ENCODE assay signal across 20 cellular contexts in the genomic region with DNA sequence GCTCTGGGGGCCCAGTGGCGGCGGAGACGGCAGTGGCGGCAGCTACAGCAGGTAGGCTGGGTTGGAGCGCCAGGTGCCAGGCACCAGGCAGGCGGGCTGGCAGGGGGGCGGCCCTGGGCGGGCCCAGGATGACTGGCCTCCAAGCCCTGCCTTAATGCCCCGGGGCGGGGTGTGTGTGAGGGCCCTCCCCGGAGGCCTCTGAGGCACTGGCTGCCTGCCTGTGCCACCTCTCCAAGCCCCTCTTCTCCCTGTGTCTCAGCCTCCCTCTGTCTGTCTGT. TPM values are rescaled to one million over a fixed set of nuclear protein-coding genes. Genes with fewer than 3 reads are reported as not detected.
DNase-seq lines count a peak whose midpoint lies in the region; ATAC-seq, FAIRE-seq and TF ChIP-seq lines count a peak whose summit lies in the region.
"Had no signal": no experiment of that assay in that cellular context is flagged by ENCODE, and none has a peak within 500 bp of the region (broad histone marks: within the 10 kb centered on the region; RNA-seq: fewer than 3 reads in every experiment).

A gene with protein sequence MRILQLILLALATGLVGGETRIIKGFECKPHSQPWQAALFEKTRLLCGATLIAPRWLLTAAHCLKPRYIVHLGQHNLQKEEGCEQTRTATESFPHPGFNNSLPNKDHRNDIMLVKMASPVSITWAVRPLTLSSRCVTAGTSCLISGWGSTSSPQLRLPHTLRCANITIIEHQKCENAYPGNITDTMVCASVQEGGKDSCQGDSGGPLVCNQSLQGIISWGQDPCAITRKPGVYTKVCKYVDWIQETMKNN (minus strand): TSS at position 63 of the 278 bp plus-strand sequence. CDS start 985 bp downstream, outside the sequence.

- peaks cover 0 to 21% (median 0%) of the 10 kb centered on the region in 3 donors for H3K27me3 ChIP-seq in psoas muscle (ENCODE audit: insufficient read depth in 3 of 3, low read length in 2 of 3)
- peaks cover 0 to 2% (median 0%) of the 10 kb centered on the region in 3 donors for H3K27me3 ChIP-seq in gastrocnemius medialis
- H3K27me3 ChIP-seq: ascending aorta, Peyer's patch had no signal

- H3K4me1 ChIP-seq in psoas muscle (no peaks in the 10 kb centered on the region), gastrocnemius medialis (no peaks in the 10 kb centered on the region)
- H3K4me1 ChIP-seq: ascending aorta, Peyer's patch had no signal

- intact Hi-C loops in psoas muscle (cut with DNase I) = no loop called here
- intact Hi-C loops in gastrocnemius medialis (cut with DNase I; ENCODE audit: low total_unique reads) = no loop called here

- in situ Hi-C loops in gastrocnemius medialis (cut with MboI; ENCODE audit: low sequenced_read_pairs in 4 of 4) = no loop called here

- peak within 1 kb of the TSS; percentile 19 for H3K27ac Mint-ChIP-seq in endothelial cell (ENCODE audit: unreplicated experiment)
- H3K27ac Mint-ChIP-seq: activated T-helper 1 cell treated with anti-CD3 and anti-CD28 coated beads, Interleukin-12 subunit alpha, Interleukin-12 subunit beta, Interleukin-2, Interleukin-4 antibody, amounts not matched to agents 30 ng/mL and 10 ng/mL and 1 ng/mL, durations not matched to agents 14 hours and 24 hours and 36 hours; natural killer cell; T-helper 1 cell treated with Interleukin-12 subunit alpha and Interleukin-12 subunit beta and Interleukin-4 antibody, amounts not matched to agents 30 μg/mL and 1 μg/mL, for 36 hours had no signal

- no peaks in the 10 kb centered on the region for H3K9me3 ChIP-seq in psoas muscle
- H3K9me3 ChIP-seq in gastrocnemius medialis = no peaks in the 10 kb centered on the region
- H3K9me3 ChIP-seq: ascending aorta, Peyer's patch had no signal

- H3K9me3 Mint-ChIP-seq in endothelial cell (ENCODE audit: unreplicated experiment) = no peaks in the 10 kb centered on the region
- H3K9me3 Mint-ChIP-seq: activated T-helper 1 cell treated with anti-CD3 and anti-CD28 coated beads, Interleukin-12 subunit alpha, Interleukin-12 subunit beta, Interleukin-2, Interleukin-4 antibody, amounts not matched to agents 30 ng/mL and 10 ng/mL and 1 ng/mL, durations not matched to agents 14 hours and 24 hours and 36 hours; CD4-positive, CD25-positive, alpha-beta regulatory T cell; natural killer cell; T-helper 1 cell treated with Interleukin-12 subunit alpha and Interleukin-12 subunit beta and Interleukin-4 antibody, amounts not matched to agents 30 μg/mL and 1 μg/mL, for 36 hours had no signal

- H3K36me3 ChIP-seq in psoas muscle (ENCODE audit: insufficient read depth in 1 of 2, low read depth in 1 of 2) (no peaks in the 10 kb centered on the region), gastrocnemius medialis (no peaks in the 10 kb centered on the region)
- H3K36me3 ChIP-seq: ascending aorta, Peyer's patch had no signal

- 68 to 72% (median 71%) methylated on average over 3 to 11 of the region's 11 CpGs for WGBS in psoas muscle, 3 donors

- no peak for FAIRE-seq in HTR-8/SVneo (lab: Jason Lieb, UNC)

- DNase-seq in DMS79 (lab: John Stamatoyannopoulos, UW) (peak; percentile 48), NCI-H2107 (lab: John Stamatoyannopoulos, UW) (peak; percentile 63), endothelial cell (ENCODE audit: low spot score) (no peak), psoas muscle (no peak), HTR-8/SVneo (ENCODE audit: insufficient read length, low spot score) (no peak), globus pallidus (ENCODE audit: low spot score) (no peak), DMS 273 treated with DMSO at 0.1 percent for 48 hours (lab: John Stamatoyannopoulos, UW) (no peak), gastrocnemius medialis (no peak)
- DNase-seq: activated CD4-positive, alpha-beta T cell treated with anti-CD3 and anti-CD28 coated beads for 48 hours; CD4-positive, CD25-positive, alpha-beta regulatory T cell; foreskin melanocyte; natural killer cell; NCI-H2171; Peyer's patch; substantia nigra had no signal

- H3K4me1 Mint-ChIP-seq in endothelial cell (ENCODE audit: unreplicated experiment) = peaks cover 2% of the 10 kb centered on the region
- H3K4me1 Mint-ChIP-seq: natural killer cell had no signal

- peak within 1 kb of the TSS; percentile 34 for H3K4me3 Mint-ChIP-seq in endothelial cell (ENCODE audit: unreplicated experiment)
- H3K4me3 Mint-ChIP-seq: activated T-helper 1 cell treated with anti-CD3 and anti-CD28 coated beads, Interleukin-12 subunit alpha, Interleukin-12 subunit beta, Interleukin-2, Interleukin-4 antibody, amounts not matched to agents 30 ng/mL and 10 ng/mL and 1 ng/mL, durations not matched to agents 14 hours and 24 hours and 36 hours; CD4-positive, CD25-positive, alpha-beta regulatory T cell; natural killer cell; T-helper 1 cell treated with Interleukin-12 subunit alpha and Interleukin-12 subunit beta and Interleukin-4 antibody, amounts not matched to agents 30 μg/mL and 1 μg/mL, for 36 hours had no signal

- no peak for TF ChIP-seq CTCF in endothelial cell (IDR thresholded peaks at IDR 0.05; ENCODE audit: unreplicated experiment)
- TF ChIP-seq CTCF in psoas muscle (IDR thresholded peaks at IDR 0.05) = no peak
- no peak for TF ChIP-seq CTCF in gastrocnemius medialis (IDR thresholded peaks at IDR 0.05 in 4 of 5, conservative IDR thresholded peaks at IDR 0.05 in 1 of 5)

- no peak for TF ChIP-seq POLR2A in gastrocnemius medialis (IDR thresholded peaks at IDR 0.05)

- no peaks in the 10 kb centered on the region for H3K36me3 Mint-ChIP-seq in endothelial cell (ENCODE audit: low read depth, unreplicated experiment)
- H3K36me3 Mint-ChIP-seq: CD4-positive, CD25-positive, alpha-beta regulatory T cell; natural killer cell had no signal

- peaks cover 8% of the 10 kb centered on the region for H3K27me3 Mint-ChIP-seq in endothelial cell (ENCODE audit: unreplicated experiment)

- H3K4me3 ChIP-seq in psoas muscle = peak within 1 kb of the TSS; percentile 32
- peak within 1 kb of the TSS in 1 of 4 donors; percentile 3 for H3K4me3 ChIP-seq in gastrocnemius medialis
- H3K4me3 ChIP-seq: ascending aorta, dorsolateral prefrontal cortex, Peyer's patch had no signal

- no peak within 1 kb of the TSS for H3K27ac ChIP-seq in psoas muscle
- H3K27ac ChIP-seq in gastrocnemius medialis = no peak within 1 kb of the TSS
- H3K27ac ChIP-seq: ascending aorta, dorsolateral prefrontal cortex, KMS-11, Peyer's patch had no signal

- ATAC-seq in psoas muscle = no peak
- ATAC-seq in gastrocnemius medialis = no peak
- ATAC-seq: natural killer cell had no signal

RNA-seq across cellular contexts. Expression of the gene that starts here (rescaled TPM):
- total RNA-seq in endothelial cell (ENCODE audit: unreplicated experiment) = not detected
- under 1 TPM in 3 of 4 donors, not detected in 1; 0.19 to 0.52 (median 0.24) TPM for total RNA-seq in psoas muscle
- polyA plus RNA-seq in psoas muscle = under 1 TPM; 0.13 to 0.20 (median 0.17) TPM
- not detected for total RNA-seq in gastrocnemius medialis
- total RNA-seq: activated T-helper 1 cell treated with anti-CD3 and anti-CD28 coated beads, Interleukin-12 subunit alpha, Interleukin-12 subunit beta, Interleukin-2, Interleukin-4 antibody, amounts not matched to agents 30 ng/mL and 10 ng/mL and 1 ng/mL, durations not matched to agents 14 hours and 24 hours and 36 hours; ascending aorta; CD4-positive, CD25-positive, alpha-beta regulatory T cell; dorsolateral prefrontal cortex; natural killer cell had no signal
- polyA plus RNA-seq: CD4-positive, CD25-positive, alpha-beta regulatory T cell had no signal

Comparison
In these comparisons a context has a peak if more than half of its experiments do, and no peak if none do; other contexts are left out.
1. DNase-seq: peak in DMS79 (single experiment) and NCI-H2107 (single experiment); none in endothelial cell (single experiment), psoas muscle (0 of 2), HTR-8/SVneo (single experiment), globus pallidus (single experiment), DMS 273 treated with DMSO at 0.1 percent for 48 hours (single experiment) and gastrocnemius medialis (0 of 2).